10 cellular contexts compared by ENCODE assay signal in genomic region chr6:71727632-71728294, GRCh38.
DNase-seq lines count a peak whose midpoint lies in the region; ATAC-seq and TF ChIP-seq lines count a peak whose summit lies in the region.
"Had no signal": no experiment of that assay in that cellular context is flagged by ENCODE, and none has a peak within 500 bp of the region (broad histone marks: within the 10 kb centered on the region; RNA-seq: fewer than 3 reads in every experiment).

No MANE protein-coding gene starts in this region.

- no peaks in the 10 kb centered on the region for H3K36me3 Mint-ChIP-seq in progenitor cell of endocrine pancreas (ENCODE audit: insufficient read depth)

- H3K27me3 Mint-ChIP-seq in progenitor cell of endocrine pancreas: no peaks in the 10 kb centered on the region

- H3K4me3 Mint-ChIP-seq in progenitor cell of endocrine pancreas (ENCODE audit: low read depth): no peak overlapping the region
- H3K4me3 Mint-ChIP-seq: neural crest cell had no signal

- no peaks in the 10 kb centered on the region for H3K9me3 ChIP-seq in tibial nerve

- ATAC-seq in GM18502 (IDR thresholded peaks at IDR 0.05; ENCODE audit: poor library complexity, unreplicated experiment): peak; percentile 89
- peak; percentile 94 for ATAC-seq in GM21576 (IDR thresholded peaks at IDR 0.05; ENCODE audit: unreplicated experiment)
- ATAC-seq in HG03354 (IDR thresholded peaks at IDR 0.05; ENCODE audit: poor library complexity, severe bottlenecking, unreplicated experiment): peak; percentile 93

- no peaks in the 10 kb centered on the region for H3K36me3 ChIP-seq in tibial nerve
- H3K36me3 ChIP-seq: cardiac muscle cell had no signal

- no peaks in the 10 kb centered on the region for H3K9me3 Mint-ChIP-seq in progenitor cell of endocrine pancreas (ENCODE audit: low read depth)
- H3K9me3 Mint-ChIP-seq: neural crest cell had no signal

- TF ChIP-seq POLR2A in tibial nerve (IDR thresholded peaks at IDR 0.05): no peak

- H3K4me3 ChIP-seq in tibial nerve: no peak overlapping the region
- H3K4me3 ChIP-seq: cardiac muscle cell had no signal

- no peaks in the 10 kb centered on the region for H3K4me1 ChIP-seq in tibial nerve

- 52 to 53% methylated on average over 2 of the region's 2 CpGs for WGBS in tibial nerve, 2 donors

- no peaks in the 10 kb centered on the region for H3K4me1 Mint-ChIP-seq in progenitor cell of endocrine pancreas (ENCODE audit: low read depth)
- H3K4me1 Mint-ChIP-seq: neural crest cell had no signal

- no peak for TF ChIP-seq EP300 in tibial nerve (IDR thresholded peaks at IDR 0.05)

- TF ChIP-seq CTCF in tibial nerve (IDR thresholded peaks at IDR 0.05) (no peak), progenitor cell of endocrine pancreas (IDR thresholded peaks at IDR 0.05; ENCODE audit: unreplicated experiment) (no peak)

- no peak overlapping the region for H3K27ac Mint-ChIP-seq in progenitor cell of endocrine pancreas

- H3K27me3 ChIP-seq in tibial nerve: no peaks in the 10 kb centered on the region
- H3K27me3 ChIP-seq: cardiac muscle cell had no signal

- DNase-seq in cerebellar cortex (ENCODE audit: low spot score) (peak; percentile 46), tibial nerve (ENCODE audit: low spot score in 2 of 2) (no peak), NCI-H1694 (lab: John Stamatoyannopoulos, UW) (no peak), progenitor cell of endocrine pancreas (ENCODE audit: low spot score, unreplicated experiment) (no peak), COLO668 (lab: John Stamatoyannopoulos, UW; ENCODE audit: unreplicated experiment) (no peak)

- no peak overlapping the region for H3K27ac ChIP-seq in tibial nerve
- H3K27ac ChIP-seq: cardiac muscle cell had no signal
